ENCODE assay signal across 1 cellular context in genomic region chr2:218745160-218745558, GRCh38.
TF ChIP-seq lines count a peak whose summit lies in the region.

No MANE protein-coding gene starts in this region.

TF ChIP-seq in HepG2, 621 proteins besides CTCF, POLR2A, EP300 and RAD21 (continued from another document):
- TF ChIP-seq, protein P1, sequence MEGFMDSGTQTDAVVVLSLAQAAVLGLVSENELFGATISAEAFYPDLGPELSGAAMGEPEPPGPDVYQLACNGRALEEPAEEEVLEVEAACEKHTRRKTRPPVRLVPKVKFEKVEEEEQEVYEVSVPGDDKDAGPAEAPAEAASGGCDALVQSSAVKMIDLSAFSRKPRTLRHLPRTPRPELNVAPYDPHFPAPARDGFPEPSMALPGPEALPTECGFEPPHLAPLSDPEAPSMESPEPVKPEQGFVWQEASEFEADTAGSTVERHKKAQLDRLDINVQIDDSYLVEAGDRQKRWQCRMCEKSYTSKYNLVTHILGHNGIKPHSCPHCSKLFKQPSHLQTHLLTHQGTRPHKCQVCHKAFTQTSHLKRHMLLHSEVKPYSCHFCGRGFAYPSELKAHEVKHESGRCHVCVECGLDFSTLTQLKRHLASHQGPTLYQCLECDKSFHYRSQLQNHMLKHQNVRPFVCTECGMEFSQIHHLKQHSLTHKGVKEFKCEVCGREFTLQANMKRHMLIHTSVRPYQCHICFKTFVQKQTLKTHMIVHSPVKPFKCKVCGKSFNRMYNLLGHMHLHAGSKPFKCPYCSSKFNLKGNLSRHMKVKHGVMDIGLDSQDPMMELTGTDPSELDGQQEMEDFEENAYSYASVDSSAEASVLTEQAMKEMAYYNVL (CRISPR knock-in tag; IDR thresholded peaks at IDR 0.05; ENCODE audit: borderline replicate concordance), result peak; percentile 77; the same call in 1 of the 2 replicates
- TF ChIP-seq ZNF644 (CRISPR knock-in tag; IDR thresholded peaks at IDR 0.05; ENCODE audit: low read depth), result 0 out of 2 replicates have a peak, but pooled peaks have one; percentile 29
- no peak for TF ChIP-seq KLF6 (CRISPR knock-in tag; IDR thresholded peaks at IDR 0.05)
- no peak for TF ChIP-seq TRAFD1 (CRISPR knock-in tag; IDR thresholded peaks at IDR 0.05; ENCODE audit: borderline replicate concordance)
- TF ChIP-seq ZNF557 (CRISPR knock-in tag; IDR thresholded peaks at IDR 0.05), result no peak
- TF ChIP-seq JDP2 (CRISPR knock-in tag; IDR thresholded peaks at IDR 0.05; ENCODE audit: borderline replicate concordance), result no peak
- no peak for TF ChIP-seq NR2F6 (IDR thresholded peaks at IDR 0.05)
- peak; percentile 54 for TF ChIP-seq NR2F6 (CRISPR knock-in tag; IDR thresholded peaks at IDR 0.05)
- TF ChIP-seq, protein P2, sequence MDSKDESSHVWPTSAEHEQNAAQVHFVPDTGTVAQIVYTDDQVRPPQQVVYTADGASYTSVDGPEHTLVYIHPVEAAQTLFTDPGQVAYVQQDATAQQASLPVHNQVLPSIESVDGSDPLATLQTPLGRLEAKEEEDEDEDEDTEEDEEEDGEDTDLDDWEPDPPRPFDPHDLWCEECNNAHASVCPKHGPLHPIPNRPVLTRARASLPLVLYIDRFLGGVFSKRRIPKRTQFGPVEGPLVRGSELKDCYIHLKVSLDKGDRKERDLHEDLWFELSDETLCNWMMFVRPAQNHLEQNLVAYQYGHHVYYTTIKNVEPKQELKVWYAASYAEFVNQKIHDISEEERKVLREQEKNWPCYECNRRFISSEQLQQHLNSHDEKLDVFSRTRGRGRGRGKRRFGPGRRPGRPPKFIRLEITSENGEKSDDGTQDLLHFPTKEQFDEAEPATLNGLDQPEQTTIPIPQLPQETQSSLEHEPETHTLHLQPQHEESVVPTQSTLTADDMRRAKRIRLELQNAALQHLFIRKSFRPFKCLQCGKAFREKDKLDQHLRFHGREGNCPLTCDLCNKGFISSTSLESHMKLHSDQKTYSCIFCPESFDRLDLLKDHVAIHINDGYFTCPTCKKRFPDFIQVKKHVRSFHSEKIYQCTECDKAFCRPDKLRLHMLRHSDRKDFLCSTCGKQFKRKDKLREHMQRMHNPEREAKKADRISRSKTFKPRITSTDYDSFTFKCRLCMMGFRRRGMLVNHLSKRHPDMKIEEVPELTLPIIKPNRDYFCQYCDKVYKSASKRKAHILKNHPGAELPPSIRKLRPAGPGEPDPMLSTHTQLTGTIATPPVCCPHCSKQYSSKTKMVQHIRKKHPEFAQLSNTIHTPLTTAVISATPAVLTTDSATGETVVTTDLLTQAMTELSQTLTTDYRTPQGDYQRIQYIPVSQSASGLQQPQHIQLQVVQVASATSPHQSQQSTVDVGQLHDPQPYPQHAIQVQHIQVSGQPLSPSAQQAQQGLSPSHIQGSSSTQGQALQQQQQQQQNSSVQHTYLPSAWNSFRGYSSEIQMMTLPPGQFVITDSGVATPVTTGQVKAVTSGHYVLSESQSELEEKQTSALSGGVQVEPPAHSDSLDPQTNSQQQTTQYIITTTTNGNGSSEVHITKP (CRISPR knock-in tag; IDR thresholded peaks at IDR 0.05; ENCODE audit: low read depth), result no peak
- peak; percentile 49; the same call in 1 of the 2 replicates for TF ChIP-seq FOXC1 (CRISPR knock-in tag; IDR thresholded peaks at IDR 0.05; ENCODE audit: borderline replicate concordance)
- TF ChIP-seq ZNF367 (CRISPR knock-in tag; IDR thresholded peaks at IDR 0.05; ENCODE audit: borderline replicate concordance), result no peak
